9 cellular contexts compared by ENCODE assay signal in genomic region chr12:6646276-6647082, GRCh38. TPM values are rescaled to one million over a fixed set of nuclear protein-coding genes. Genes with fewer than 3 reads are reported as not detected.
DNase-seq lines count a peak whose midpoint lies in the region; ATAC-seq and TF ChIP-seq lines count a peak whose summit lies in the region.
"Had no signal": no experiment of that assay in that cellular context is flagged by ENCODE, and none has a peak within 500 bp of the region (broad histone marks: within the 10 kb centered on the region; RNA-seq: fewer than 3 reads in every experiment).

No MANE protein-coding gene starts in this region.

- peaks cover 10% of the 10 kb centered on the region for H3K4me1 Mint-ChIP-seq in activated CD8-positive, alpha-beta T cell treated with anti-CD3 and anti-CD28 coated beads for 36 hours (ENCODE audit: low read depth)

- DNase-seq in GM06990 (ENCODE audit: extremely low read depth, insufficient read length): no peak
- no peak for DNase-seq in activated CD8-positive, alpha-beta T cell treated with anti-CD3 and anti-CD28 coated beads for 36 hours
- no peak for DNase-seq in left ventricle myocardium superior
- no peak for DNase-seq in psoas muscle
- no peak for DNase-seq in RKO (ENCODE audit: low spot score)
- DNase-seq in D341Med (ENCODE audit: low spot score): no peak
- DNase-seq in stimulated activated CD4-positive, alpha-beta T cell treated with anti-CD3 and anti-CD28 coated beads, Interleukin-4, amount 100 ng/mL, for 24 hours: no peak

- H3K36me3 Mint-ChIP-seq in activated CD8-positive, alpha-beta T cell treated with anti-CD3 and anti-CD28 coated beads for 36 hours (ENCODE audit: low read depth): peaks cover 19% of the 10 kb centered on the region

- H3K9me3 Mint-ChIP-seq in activated CD8-positive, alpha-beta T cell treated with anti-CD3 and anti-CD28 coated beads for 36 hours: peaks cover 10% of the 10 kb centered on the region

- POLR2A ChIA-PET in activated CD8-positive, alpha-beta T cell treated with anti-CD3 and anti-CD28 coated beads for 36 hours (lab: Charles Lee): interaction anchor here (1.4 to 2.1 kb wide), 3 partner anchors 10 to 42 kb away, joined by 3 to 5 read pairs (median 4); partner anchors contain the start of gene ZNF384

- peak overlapping the region; percentile 46 for H3K27ac ChIP-seq in psoas muscle

- no peaks in the 10 kb centered on the region for H3K27me3 ChIP-seq in GM06990 (replicated peaks; ENCODE audit: control insufficient read depth, insufficient read depth, low read length)
- H3K27me3 ChIP-seq in psoas muscle (ENCODE audit: insufficient read depth in 3 of 3, low read length in 2 of 3): no peaks in the 10 kb centered on the region

- peak overlapping the region; percentile 67 for H3K4me3 Mint-ChIP-seq in activated CD8-positive, alpha-beta T cell treated with anti-CD3 and anti-CD28 coated beads for 36 hours

- peak overlapping the region; percentile 54 for H3K4me3 ChIP-seq in GM06990 (replicated peaks; ENCODE audit: low read depth, low read length)
- peak overlapping the region; percentile 67 for H3K4me3 ChIP-seq in psoas muscle

- H3K9me3 ChIP-seq in psoas muscle: no peaks in the 10 kb centered on the region

- H3K4me1 ChIP-seq in psoas muscle: no peaks in the 10 kb centered on the region

- no peak for ATAC-seq in activated CD8-positive, alpha-beta T cell treated with anti-CD3 and anti-CD28 coated beads for 36 hours
- ATAC-seq in left ventricle myocardium superior (peak; percentile 12), psoas muscle (peak; percentile 10 to 42 (median 22)), GM18511 (IDR thresholded peaks at IDR 0.05; ENCODE audit: unreplicated experiment) (no peak)

- 54 to 64% (median 61%) methylated on average over 27 to 28 of the region's 28 CpGs for WGBS in psoas muscle, 3 donors

- no peaks in the 10 kb centered on the region for H3K27me3 Mint-ChIP-seq in activated CD8-positive, alpha-beta T cell treated with anti-CD3 and anti-CD28 coated beads for 36 hours

- H3K36me3 ChIP-seq in GM06990 (ENCODE audit: control insufficient read depth, insufficient read depth, low read length) (peaks cover 7% of the 10 kb centered on the region), psoas muscle (ENCODE audit: insufficient read depth in 1 of 2, low read depth in 1 of 2) (peaks cover 0 to 34% of the 10 kb centered on the region in 2 donors)

- CTCF ChIA-PET in activated CD8-positive, alpha-beta T cell treated with anti-CD3 and anti-CD28 coated beads for 36 hours (lab: Charles Lee): interaction anchor here (2.1 kb wide), 1 partner anchor 26 kb away, joined by 5 read pairs; no protein-coding TSS in a partner anchor

- peak overlapping the region; percentile 56 for H3K27ac Mint-ChIP-seq in activated CD8-positive, alpha-beta T cell treated with anti-CD3 and anti-CD28 coated beads for 36 hours

- TF ChIP-seq CTCF in GM06990 (IDR thresholded peaks at IDR 0.05; ENCODE audit: insufficient read depth, low read length, poor library complexity, severe bottlenecking) (no peak), psoas muscle (IDR thresholded peaks at IDR 0.05) (no peak)
- no peak for TF ChIP-seq CTCF in activated CD8-positive, alpha-beta T cell treated with anti-CD3 and anti-CD28 coated beads for 36 hours (IDR thresholded peaks at IDR 0.05)

- intact Hi-C loops in activated CD8-positive, alpha-beta T cell treated with anti-CD3 and anti-CD28 coated beads for 36 hours (cut with micrococcal nuclease): no loop called here
- intact Hi-C loops in left ventricle myocardium superior (cut with micrococcal nuclease) (no loop called here), psoas muscle (cut with DNase I) (no loop called here)

RNA-seq across cellular contexts. Expression of gene ACRBP, which starts 0.8 kb away (rescaled TPM):
- total RNA-seq in activated CD8-positive, alpha-beta T cell treated with anti-CD3 and anti-CD28 coated beads for 36 hours: 1 to 10 TPM; 1.3 to 2.0 TPM
- total RNA-seq in left ventricle myocardium superior (2.2 TPM), psoas muscle (under 1 TPM; 0.44 to 0.99 (median 0.86) TPM)
- polyA plus RNA-seq in psoas muscle: under 1 TPM in 2 of 3 donors, not detected in 1; 0.29 to 0.82 TPM

RNA-seq across cellular contexts. Expression of gene LPAR5, which starts 10.7 kb away (rescaled TPM):
- 1 to 10 TPM; 6.6 to 8.1 TPM for total RNA-seq in activated CD8-positive, alpha-beta T cell treated with anti-CD3 and anti-CD28 coated beads for 36 hours
- total RNA-seq in left ventricle myocardium superior (8.6 TPM), psoas muscle (under 1 TPM; 0.30 to 0.60 (median 0.39) TPM)
- polyA plus RNA-seq in psoas muscle: under 1 TPM; 0.04 to 0.20 (median 0.05) TPM
- total RNA-seq: HT-29 had no signal

RNA-seq across cellular contexts. Expression of gene ING4, which starts 16.4 kb away (rescaled TPM):
- 10 to 100 TPM; 16.6 to 16.7 TPM for total RNA-seq in activated CD8-positive, alpha-beta T cell treated with anti-CD3 and anti-CD28 coated beads for 36 hours
- 30.1 TPM for total RNA-seq in left ventricle myocardium superior
- 10 to 100 TPM; 12.7 to 29.6 (median 16.9) TPM for total RNA-seq in psoas muscle
- polyA plus RNA-seq in psoas muscle: 10 to 100 TPM; 20.7 to 35.6 (median 25.7) TPM

RNA-seq across cellular contexts. Expression of gene CHD4, which starts 39.3 kb away (rescaled TPM):
- 100 to 1,000 TPM; 273 to 277 TPM for total RNA-seq in activated CD8-positive, alpha-beta T cell treated with anti-CD3 and anti-CD28 coated beads for 36 hours
- total RNA-seq in left ventricle myocardium superior: 159 TPM
- total RNA-seq in psoas muscle: 100 to 1,000 TPM in 2 of 4 donors, 10 to 100 TPM in 2; 94.5 to 152 (median 112) TPM
- polyA plus RNA-seq in psoas muscle: 10 to 100 TPM; 62.5 to 90.0 (median 78.5) TPM

RNA-seq across cellular contexts. Expression of gene ZNF384, which starts 42.7 kb away (rescaled TPM):
- total RNA-seq in activated CD8-positive, alpha-beta T cell treated with anti-CD3 and anti-CD28 coated beads for 36 hours: 10 to 100 TPM; 55.2 to 56.7 TPM
- total RNA-seq in left ventricle myocardium superior (31.8 TPM), psoas muscle (10 to 100 TPM; 25.4 to 37.9 (median 27.9) TPM)
- polyA plus RNA-seq in psoas muscle: 10 to 100 TPM; 22.0 to 44.9 (median 23.8) TPM

Comparison
In these comparisons a context has a peak if more than half of its experiments do, and no peak if none do; other contexts are left out.
1. ATAC-seq: peak in left ventricle myocardium superior (single experiment) and psoas muscle (4 of 4); none in activated CD8-positive, alpha-beta T cell treated with anti-CD3 and anti-CD28 coated beads for 36 hours (single experiment) and GM18511 (single experiment).